Comparison of ENCODE assay signal across 9 cellular contexts in genomic region chr12:10366875-10367274, GRCh38. TPM values are rescaled to one million over a fixed set of nuclear protein-coding genes. Genes with fewer than 3 reads are reported as not detected.
A peak's percentile ranks its signal among the peaks of the same experiment; 100 is the strongest.
DNase-seq lines count a peak whose midpoint lies in the region; ATAC-seq and TF ChIP-seq lines count a peak whose summit lies in the region.
"Had no signal": no experiment of that assay in that cellular context is flagged by ENCODE, and none has a peak within 500 bp of the region (broad histone marks: within the 10 kb centered on the region; RNA-seq: fewer than 3 reads in every experiment).

No MANE protein-coding gene starts in this region.

- dilution Hi-C loops in mammary epithelial cell (cut with HindIII; ENCODE audit: low sequenced_read_pairs) = no loop called here

- TF ChIP-seq CTCF in mammary epithelial cell (conservative IDR thresholded peaks at IDR 0.05 in 1 of 2, IDR thresholded peaks at IDR 0.05 in 1 of 2; ENCODE audit: extremely low read depth in 1 of 2, insufficient read depth in 1 of 2, low read depth in 1 of 2, low read length in 2 of 2) (peak; percentile 23 to 63), ovary (IDR thresholded peaks at IDR 0.05) (peak in 1 of 3 donors; percentile 29)

- in situ Hi-C loops in mammary epithelial cell (cut with MboI; ENCODE audit: low sequenced_read_pairs in 2 of 2) = no loop called here

- H3K4me3 ChIP-seq in mammary epithelial cell (replicated peaks in 1 of 3; ENCODE audit: insufficient read depth in 1 of 3, low read depth in 2 of 3, low read length in 3 of 3) = no peak overlapping the region
- no peak overlapping the region for H3K4me3 ChIP-seq in ovary

- H3K27me3 ChIP-seq in mammary epithelial cell (ENCODE audit: insufficient read depth, low read length) (no peaks in the 10 kb centered on the region), ovary (no peaks in the 10 kb centered on the region)

- no peak overlapping the region for H3K4me2 ChIP-seq in mammary epithelial cell (ENCODE audit: insufficient read depth, low read depth, low read length)

- BruUV-seq in mammary epithelial cell (replicated peaks; lab: Mats Ljungman, UMichigan) = no TSS peak

- H3K9ac ChIP-seq in mammary epithelial cell (ENCODE audit: insufficient read depth, low read length) = no peak overlapping the region

- no peak for TF ChIP-seq EP300 in ovary (IDR thresholded peaks at IDR 0.05)

- H3K27ac ChIP-seq in mammary epithelial cell (ENCODE audit: insufficient read depth, low read depth, low read length) (no peak overlapping the region), ovary (peak overlapping the region; percentile 91 to 96)

- H3K36me3 ChIP-seq in mammary epithelial cell (ENCODE audit: insufficient read depth, low read length) (no peaks in the 10 kb centered on the region), ovary (no peaks in the 10 kb centered on the region)

- H4K20me1 ChIP-seq in mammary epithelial cell (ENCODE audit: insufficient read depth, low read length) = no peaks in the 10 kb centered on the region

- H3K9me3 ChIP-seq in mammary epithelial cell (replicated peaks; ENCODE audit: insufficient read depth, low read length) = peaks cover 10% of the 10 kb centered on the region
- H3K9me3 ChIP-seq in ovary = no peaks in the 10 kb centered on the region

- DNase-seq in DMS53 (lab: John Stamatoyannopoulos, UW) = peak; percentile 90
- peak; percentile 71 for DNase-seq in NCI-H146 (lab: John Stamatoyannopoulos, UW)
- DNase-seq in mammary epithelial cell = peak; percentile 23
- no peak for DNase-seq in ovary
- no peak for DNase-seq in foreskin melanocyte
- DNase-seq in NCI-H524 (lab: John Stamatoyannopoulos, UW) = no peak

- TF ChIP-seq POLR2A in ovary (IDR thresholded peaks at IDR 0.05) = no peak

- ATAC-seq in GM18861 (IDR thresholded peaks at IDR 0.05; ENCODE audit: unreplicated experiment) = no peak
- no peak for ATAC-seq in HG03457 (IDR thresholded peaks at IDR 0.05; ENCODE audit: unreplicated experiment)

- intact Hi-C loops in mammary epithelial cell (cut with micrococcal nuclease) = loop anchor here (1.0 to 10.0 kb wide), 3 partner anchors 134 to 358 kb away; partner anchors contain the start of gene YBX3
- intact Hi-C loops in ovary (cut with DNase I) = loop anchor here in 3 of 4 donors (2.0 to 10.0 kb wide), 4 partner anchors 152 to 502 kb away; partner anchors contain the start of genes GABARAPL1 (in 2 of the 3), CLEC2B (in 1 of the 3) and YBX3 (in 1 of the 3)

- peak overlapping the region; percentile 88 for H2AFZ ChIP-seq in mammary epithelial cell (ENCODE audit: low read depth, low read length)

- H3K79me2 ChIP-seq in mammary epithelial cell (ENCODE audit: insufficient read depth, low read length) = peaks cover 6% of the 10 kb centered on the region

- H3K4me1 ChIP-seq in mammary epithelial cell (ENCODE audit: insufficient read depth, low read length) (peaks cover 40% of the 10 kb centered on the region), ovary (ENCODE audit: insufficient read depth) (peaks cover 11% of the 10 kb centered on the region)

- CTCF ChIA-PET in mammary epithelial cell (lab: Charles Lee; ENCODE audit: low non-redundant PET) = interaction anchor here (0.6 kb wide), 2 partner anchors 54 to 86 kb away, joined by 4 read pairs; partner anchors contain the start of gene KLRC3

RNA-seq across cellular contexts. Expression of gene KLRK1, which starts 23.0 kb away (rescaled TPM):
- total RNA-seq in mammary epithelial cell = not detected
- not detected for polyA plus RNA-seq in mammary epithelial cell
- polyA minus RNA-seq in mammary epithelial cell = not detected
- 1 to 10 TPM in 2 of 7 donors, under 1 TPM in 5; 0.12 to 2.1 (median 0.35) TPM for total RNA-seq in ovary
- polyA plus RNA-seq in ovary = 1 to 10 TPM in 1 of 2 donors, under 1 TPM in 1; 0.54 to 6.3 TPM
- total RNA-seq: endothelial cell of umbilical vein had no signal
- polyA plus RNA-seq: endothelial cell of umbilical vein had no signal

RNA-seq across cellular contexts. Expression of gene KLRC4, which starts 42.7 kb away (rescaled TPM):
- total RNA-seq in mammary epithelial cell (not detected), ovary (under 1 TPM in 1 of 7 donors, not detected in 6; 0.60 TPM)
- polyA plus RNA-seq in mammary epithelial cell (not detected), ovary (under 1 TPM in 1 of 2 donors, not detected in 1; 0.30 TPM)
- not detected for polyA minus RNA-seq in mammary epithelial cell
- total RNA-seq: endothelial cell of umbilical vein had no signal
- polyA plus RNA-seq: endothelial cell of umbilical vein had no signal

RNA-seq across cellular contexts. Expression of gene KLRC3, which starts 53.5 kb away (rescaled TPM):
- total RNA-seq in mammary epithelial cell (not detected), ovary (under 1 TPM in 2 of 7 donors, not detected in 5; 0.58 to 0.72 TPM)
- polyA plus RNA-seq in mammary epithelial cell (not detected), ovary (under 1 TPM; 0.19 to 0.90 TPM)
- not detected for polyA minus RNA-seq in mammary epithelial cell
- total RNA-seq: endothelial cell of umbilical vein had no signal
- polyA plus RNA-seq: endothelial cell of umbilical vein had no signal

RNA-seq across cellular contexts. Expression of gene KLRD1, which starts 59.2 kb away (rescaled TPM):
- total RNA-seq in mammary epithelial cell (under 1 TPM in 1 of 2 donors, not detected in 1; 0.33 TPM), ovary (1 to 10 TPM in 4 of 7 donors, under 1 TPM in 3; 0.33 to 1.8 (median 1.2) TPM)
- polyA plus RNA-seq in mammary epithelial cell (not detected), ovary (1 to 10 TPM in 1 of 2 donors, under 1 TPM in 1; 0.12 to 3.8 TPM)
- not detected for polyA minus RNA-seq in mammary epithelial cell

Comparison
In these comparisons a context has a peak if more than half of its experiments do, and no peak if none do; other contexts are left out.
1. DNase-seq: peak in DMS53 (single experiment), NCI-H146 (single experiment) and mammary epithelial cell (single experiment); none in ovary (0 of 5), foreskin melanocyte (single experiment) and NCI-H524 (0 of 2).